10 cellular contexts compared by ENCODE assay signal in genomic region chr16:87653234-87653633, GRCh38. TPM values are rescaled to one million over a fixed set of nuclear protein-coding genes. Genes with fewer than 3 reads are reported as not detected.
DNase-seq lines count a peak whose midpoint lies in the region; ATAC-seq and TF ChIP-seq lines count a peak whose summit lies in the region.
"Had no signal": no experiment of that assay in that cellular context is flagged by ENCODE, and none has a peak within 500 bp of the region (broad histone marks: within the 10 kb centered on the region; RNA-seq: fewer than 3 reads in every experiment).

No MANE protein-coding gene starts in this region.

- no peak overlapping the region for H2AFZ ChIP-seq in neural cell (ENCODE audit: low read depth, low read length)

- H3K27me3 ChIP-seq in neural cell (ENCODE audit: insufficient read depth, low read depth, low read length): no peaks in the 10 kb centered on the region

- no peak overlapping the region for H3K4me2 ChIP-seq in neural cell (ENCODE audit: low read length)

- DNase-seq in NCI-H524 (lab: John Stamatoyannopoulos, UW): peak; percentile 23 to 28
- DNase-seq in NCI-H524 treated with DMSO at 0.1 percent for 48 hours (lab: John Stamatoyannopoulos, UW): no peak
- DNase-seq in Jurkat, Clone E6-1 (ENCODE audit: low read depth, low spot score): peak; percentile 29
- peak; percentile 20 to 52 for DNase-seq in T47D (ENCODE audit: low read depth in 1 of 2, low spot score in 1 of 2)
- DNase-seq in caudate nucleus (lab: John Stamatoyannopoulos, UW): no peak
- DNase-seq in kidney glomerular epithelial cell (lab: John Stamatoyannopoulos, UW): no peak
- DNase-seq: activated T-cell treated with anti-CD3 and anti-CD28 coated beads, Interleukin-2, amount 50 U/mL, for 48 hours; CD4-positive, alpha-beta T cell had no signal

- no peak for TF ChIP-seq EP300 in neural cell (conservative IDR thresholded peaks at IDR 0.05; ENCODE audit: poor library complexity, severe bottlenecking)

- in situ Hi-C loops in T47D (cut with HindIII; ENCODE audit: low pct_unique_long_range_greater_than_20kb, low sequenced_read_pairs): no loop called here

- no peaks in the 10 kb centered on the region for H3K79me2 ChIP-seq in neural cell (replicated peaks; ENCODE audit: insufficient read depth, low read length)

- H3K9ac ChIP-seq in neural cell (ENCODE audit: low read length): no peak overlapping the region

- no peak for TF ChIP-seq RAD21 in neural cell (conservative IDR thresholded peaks at IDR 0.05)

- no peaks in the 10 kb centered on the region for H3K36me3 ChIP-seq in neural cell (ENCODE audit: insufficient read depth, low read length)

- peak; percentile 34 for TF ChIP-seq CTCF in neural cell (IDR thresholded peaks at IDR 0.05; ENCODE audit: poor library complexity, severe bottlenecking)

- H4K20me1 ChIP-seq in neural cell (ENCODE audit: insufficient read depth): no peaks in the 10 kb centered on the region

- H3K9me2 ChIP-seq in neural cell (ENCODE audit: insufficient read depth, low read length): no peaks in the 10 kb centered on the region

- H3K9me3 ChIP-seq in neural cell (ENCODE audit: low read length): no peaks in the 10 kb centered on the region

- H3F3A ChIP-seq in neural cell (ENCODE audit: insufficient read depth, low read length, poor library complexity, severe bottlenecking): no peaks in the 10 kb centered on the region

- H3K27ac ChIP-seq in neural cell (ENCODE audit: low read length) (no peak overlapping the region), caudate nucleus (ENCODE audit: low read depth, low read length) (no peak overlapping the region)

- ATAC-seq in HG02759 (IDR thresholded peaks at IDR 0.05; ENCODE audit: unreplicated experiment): no peak

- H3K4me3 ChIP-seq in Jurkat, Clone E6-1 (ENCODE audit: low read length): no peak overlapping the region
- no peak overlapping the region for H3K4me3 ChIP-seq in neural cell (ENCODE audit: low read length)

TF ChIP-seq in neural cell, 6 proteins besides CTCF, POLR2A, EP300 and RAD21:
- TF ChIP-seq POLR2AphosphoS5 (IDR thresholded peaks at IDR 0.05) (no peak), REST (IDR thresholded peaks at IDR 0.05; ENCODE audit: borderline replicate concordance) (no peak), EZH2 (IDR thresholded peaks at IDR 0.05; ENCODE audit: borderline replicate concordance, insufficient read depth, low read length, poor library complexity, severe bottlenecking) (no peak), SMC3 (conservative IDR thresholded peaks at IDR 0.05; ENCODE audit: poor library complexity) (no peak), TAF1 (IDR thresholded peaks at IDR 0.05; ENCODE audit: low read depth) (no peak), MXI1 (conservative IDR thresholded peaks at IDR 0.05; ENCODE audit: poor library complexity, severe bottlenecking) (no peak)

RNA-seq across cellular contexts. Expression of gene JPH3, which starts 50.9 kb away (rescaled TPM):
- polyA plus RNA-seq in Jurkat, Clone E6-1 (2012; ENCODE audit: insufficient read depth, insufficient read length): 3.7 TPM
- 22.2 and 32.2 TPM in 2 replicates for polyA plus RNA-seq in neural cell
- 58.0 and 60.6 TPM in 2 replicates for polyA minus RNA-seq in neural cell

Comparison
In these comparisons a context has a peak if more than half of its experiments do, and no peak if none do; other contexts are left out.
1. DNase-seq: peak in NCI-H524 (2 of 2), Jurkat, Clone E6-1 (single experiment) and T47D (2 of 2); none in NCI-H524 treated with DMSO at 0.1 percent for 48 hours (single experiment), caudate nucleus (0 of 61) and kidney glomerular epithelial cell (single experiment).